Comparison of ENCODE assay signal across 24 cellular contexts in genomic region chr10:44198096-44198779, GRCh38.
DNase-seq lines count a peak whose midpoint lies in the region; FAIRE-seq and TF ChIP-seq lines count a peak whose summit lies in the region.
"Had no signal": no experiment of that assay in that cellular context is flagged by ENCODE, and none has a peak within 500 bp of the region (broad histone marks: within the 10 kb centered on the region; RNA-seq: fewer than 3 reads in every experiment).

No MANE protein-coding gene starts in this region.

- H3K27me3 ChIP-seq in MG63 (no peaks in the 10 kb centered on the region), HAP-1 (ENCODE audit: low read depth) (no peaks in the 10 kb centered on the region)
- H3K27me3 ChIP-seq: testis had no signal

- H3K36me3 ChIP-seq in MG63 (no peaks in the 10 kb centered on the region), HAP-1 (replicated peaks) (no peaks in the 10 kb centered on the region)

- no peak overlapping the region for H3K27ac Mint-ChIP-seq in endothelial cell (ENCODE audit: unreplicated experiment)
- H3K27ac Mint-ChIP-seq: activated naive CD4-positive, alpha-beta T cell treated with anti-CD3 and anti-CD28 coated beads, Interleukin-2, amount 50 U/mL, for 72 hours; brain; dendritic cell treated with granulocyte-macrophage colony-stimulating factor and Interleukin-4, amounts not matched to agents 40 ng/mL and 50 ng/mL, for 4 days; H9; natural killer cell; stimulated activated memory B cell treated with anti-CD40 and anti-IgM and Interleukin-4, amounts not matched to agents 10 μg/mL and 1 μg/mL and 100 μg/mL, for 72 hours had no signal

- DNase-seq in MG63 (peak; percentile 26), dedifferentiated amniotic fluid mesenchymal stem cell (ENCODE audit: extremely low spot score) (peak; percentile 62), iris pigment epithelial cell (ENCODE audit: low read depth) (peak; percentile 44), urothelium cell line (ENCODE audit: low spot score) (no peak), epidermal melanocyte (ENCODE audit: insufficient read length, low spot score) (no peak), HAP-1 (ENCODE audit: low spot score in 2 of 2) (no peak), endothelial cell (ENCODE audit: low spot score) (no peak)
- DNase-seq: activated CD4-positive, alpha-beta T cell treated with anti-CD3 and anti-CD28 coated beads for 4 hours; DMS79 treated with DMSO at 0.1 percent for 48 hours; foreskin melanocyte; H9; Kasumi-1; kidney glomerular epithelial cell; natural killer cell; NCI-H1092; NCI-H2029 treated with DMSO at 0.1 percent for 48 hours; NCI-H510A; stimulated activated CD4-positive, alpha-beta T cell treated with anti-CD3 and anti-CD28 coated beads, Interleukin-1b, Interleukin-23, amount 100 ng/mL, for 48 hours; testis had no signal

- H3K4me1 Mint-ChIP-seq in endothelial cell (ENCODE audit: unreplicated experiment), result no peaks in the 10 kb centered on the region
- H3K4me1 Mint-ChIP-seq: H9; natural killer cell; stimulated activated memory B cell treated with anti-CD40 and anti-IgM and Interleukin-4, amounts not matched to agents 10 μg/mL and 1 μg/mL and 100 μg/mL, for 72 hours had no signal

- peak; percentile 30 for FAIRE-seq in urothelium cell line (lab: Jason Lieb, UNC)
- FAIRE-seq: endothelial cell of umbilical vein had no signal

- H3K36me3 Mint-ChIP-seq in endothelial cell (ENCODE audit: low read depth, unreplicated experiment), result no peaks in the 10 kb centered on the region
- H3K36me3 Mint-ChIP-seq: activated naive CD4-positive, alpha-beta T cell treated with anti-CD3 and anti-CD28 coated beads, Interleukin-2, amount 50 U/mL, for 72 hours; brain; natural killer cell; stimulated activated memory B cell treated with anti-CD40 and anti-IgM and Interleukin-4, amounts not matched to agents 10 μg/mL and 1 μg/mL and 100 μg/mL, for 72 hours had no signal

- H3K4me3 Mint-ChIP-seq in endothelial cell (ENCODE audit: unreplicated experiment), result no peak overlapping the region
- H3K4me3 Mint-ChIP-seq: brain; dendritic cell treated with granulocyte-macrophage colony-stimulating factor and Interleukin-4, amounts not matched to agents 40 ng/mL and 50 ng/mL, for 4 days; H9; natural killer cell; stimulated activated memory B cell treated with anti-CD40 and anti-IgM and Interleukin-4, amounts not matched to agents 10 μg/mL and 1 μg/mL and 100 μg/mL, for 72 hours had no signal

- H3K9me3 ChIP-seq in MG63 (0 out of 2 replicates have a peak, but pooled peaks cover 3% of the 10 kb centered on the region), HAP-1 (no peaks in the 10 kb centered on the region)
- H3K9me3 ChIP-seq: testis had no signal

- peaks cover 1% of the 10 kb centered on the region for H3K27me3 Mint-ChIP-seq in endothelial cell (ENCODE audit: unreplicated experiment)
- H3K27me3 Mint-ChIP-seq: dendritic cell treated with granulocyte-macrophage colony-stimulating factor and Interleukin-4, amounts not matched to agents 40 ng/mL and 50 ng/mL, for 4 days; stimulated activated memory B cell treated with anti-CD40 and anti-IgM and Interleukin-4, amounts not matched to agents 10 μg/mL and 1 μg/mL and 100 μg/mL, for 72 hours had no signal

- no peaks in the 10 kb centered on the region for H3K9me3 Mint-ChIP-seq in endothelial cell (ENCODE audit: unreplicated experiment)
- H3K9me3 Mint-ChIP-seq: natural killer cell had no signal

- TF ChIP-seq CTCF in endothelial cell (IDR thresholded peaks at IDR 0.05; ENCODE audit: unreplicated experiment), result no peak

- H3K4me1 ChIP-seq in HAP-1, result no peaks in the 10 kb centered on the region
- H3K4me1 ChIP-seq: testis had no signal

- H3K4me3 ChIP-seq in MG63, result no peak overlapping the region
- H3K4me3 ChIP-seq in HAP-1, result no peak overlapping the region
- H3K4me3 ChIP-seq: testis had no signal

- in situ Hi-C loops in HAP-1 (cut with MboI; ENCODE audit: low sequenced_read_pairs), result no loop called here

Comparison
In these comparisons a context has a peak if more than half of its experiments do, and no peak if none do; other contexts are left out.
1. DNase-seq: peak in MG63 (single experiment), dedifferentiated amniotic fluid mesenchymal stem cell (single experiment) and iris pigment epithelial cell (single experiment); none in urothelium cell line (single experiment), epidermal melanocyte (single experiment), HAP-1 (0 of 2) and endothelial cell (single experiment).